In the genomic region with DNA sequence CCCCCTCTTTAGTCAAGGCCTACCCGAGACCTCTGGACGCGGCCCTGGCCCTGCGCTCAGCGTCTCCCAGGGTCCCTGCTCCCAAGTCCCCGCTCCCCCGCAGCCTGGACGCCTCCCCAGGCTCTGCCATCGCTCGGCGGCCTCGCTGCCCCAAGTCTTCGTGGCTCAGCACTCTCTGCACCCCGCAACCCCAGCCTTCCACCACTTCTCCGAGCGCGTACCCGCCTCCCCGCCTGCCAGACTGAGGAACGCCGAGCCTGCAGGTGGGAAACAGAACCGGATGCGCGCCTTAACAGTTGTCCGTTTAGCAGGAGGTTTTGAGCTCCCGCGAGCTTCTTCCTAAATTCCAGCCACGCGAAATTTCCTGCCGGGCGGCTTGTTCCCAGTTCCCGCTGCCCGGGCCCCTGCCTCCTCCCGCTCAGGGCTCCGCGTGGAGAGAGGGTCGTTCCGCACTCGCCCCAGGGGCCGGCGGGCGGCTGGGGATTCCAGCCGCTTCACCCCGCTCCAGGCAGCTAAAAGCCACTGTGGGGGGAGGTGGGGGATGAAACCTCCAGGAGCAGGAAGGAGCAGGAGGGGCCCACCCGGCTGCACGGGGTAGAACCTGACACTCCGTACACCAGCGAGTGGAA, we compare ENCODE assay signal across 12 cellular contexts.
DNase-seq lines count a peak whose midpoint lies in the region; ATAC-seq, FAIRE-seq and TF ChIP-seq lines count a peak whose summit lies in the region.
"Had no signal": no experiment of that assay in that cellular context is flagged by ENCODE, and none has a peak within 500 bp of the region (broad histone marks: within the 10 kb centered on the region; RNA-seq: fewer than 3 reads in every experiment).

No MANE protein-coding gene starts in this region.

- H3K27ac Mint-ChIP-seq in GM23338 = no peak overlapping the region
- H3K27ac Mint-ChIP-seq: T-helper 1 cell treated with Interleukin-12 subunit alpha and Interleukin-12 subunit beta and Interleukin-4 antibody, amounts not matched to agents 30 μg/mL and 1 μg/mL, for 36 hours had no signal

- no peaks in the 10 kb centered on the region for H3F3A ChIP-seq in GM23338 (replicated peaks; ENCODE audit: low read depth)

- peak overlapping the region; percentile 69 for H3K4me3 Mint-ChIP-seq in GM23338
- H3K4me3 Mint-ChIP-seq: T-helper 1 cell treated with Interleukin-12 subunit alpha and Interleukin-12 subunit beta and Interleukin-4 antibody, amounts not matched to agents 30 μg/mL and 1 μg/mL, for 36 hours had no signal

- H3K4me1 Mint-ChIP-seq in GM23338 = peaks cover 13% of the 10 kb centered on the region

- no peaks in the 10 kb centered on the region for H3K36me3 Mint-ChIP-seq in GM23338 (ENCODE audit: low read depth)
- H3K36me3 Mint-ChIP-seq: activated naive CD4-positive, alpha-beta T cell treated with anti-CD3 and anti-CD28 coated beads, Interleukin-2, amount 50 U/mL, for 72 hours had no signal

- in situ Hi-C loops in gastrocnemius medialis (cut with MboI; ENCODE audit: low sequenced_read_pairs in 4 of 4) = loop anchor here in 2 of 4 donors (5.0 kb wide), 2 partner anchors 38 to 48 kb away; no protein-coding TSS in a partner anchor

- H3K9ac ChIP-seq in iPS-20b (ENCODE audit: low read depth, low read length) = no peak overlapping the region
- H3K9ac ChIP-seq in parathyroid adenoma = no peak overlapping the region

- H3K79me2 ChIP-seq in GM23338 (replicated peaks; ENCODE audit: insufficient read depth) = no peaks in the 10 kb centered on the region
- H3K79me2 ChIP-seq in parathyroid adenoma = no peaks in the 10 kb centered on the region

- no peaks in the 10 kb centered on the region for H3K9me2 ChIP-seq in GM23338 (ENCODE audit: insufficient read depth)

- H3K4me1 ChIP-seq in GM23338 (ENCODE audit: insufficient read depth) (peaks cover 4% of the 10 kb centered on the region; the same call in 1 of the 2 replicates), iPS-20b (ENCODE audit: insufficient read depth, low read length) (peaks cover 2% of the 10 kb centered on the region; the same call in 1 of the 2 replicates), parathyroid adenoma (peaks cover 6% of the 10 kb centered on the region), gastrocnemius medialis (no peaks in the 10 kb centered on the region)

- no peak for TF ChIP-seq CTCF in GM23338 (conservative IDR thresholded peaks at IDR 0.05; ENCODE audit: low read depth in 2 of 2)
- TF ChIP-seq CTCF in parathyroid adenoma (IDR thresholded peaks at IDR 0.05) = no peak
- no peak for TF ChIP-seq CTCF in gastrocnemius medialis (IDR thresholded peaks at IDR 0.05 in 4 of 5, conservative IDR thresholded peaks at IDR 0.05 in 1 of 5)

- H3K27me3 ChIP-seq in GM23338 (ENCODE audit: insufficient read depth) (peaks cover 44% of the 10 kb centered on the region), iPS-20b (ENCODE audit: insufficient read depth, low read length) (peaks cover 47% of the 10 kb centered on the region), parathyroid adenoma (ENCODE audit: control insufficient read depth, insufficient read depth, low read length) (no peaks in the 10 kb centered on the region), gastrocnemius medialis (peaks cover 0 to 6% (median 5%) of the 10 kb centered on the region in 3 donors)

- H3K4me2 ChIP-seq in GM23338 (peak overlapping the region; percentile 90), parathyroid adenoma (ENCODE audit: low read length) (no peak overlapping the region)
- H3K4me2 ChIP-seq: PC-9 had no signal

- no peak for FAIRE-seq in GM19239 (lab: Jason Lieb, UNC)
- FAIRE-seq: endometrium had no signal

- H3K9me3 ChIP-seq in iPS-20b (ENCODE audit: insufficient read depth, low read depth, low read length) (no peaks in the 10 kb centered on the region), parathyroid adenoma (ENCODE audit: control insufficient read depth, low read length) (no peaks in the 10 kb centered on the region), gastrocnemius medialis (no peaks in the 10 kb centered on the region)

- H3K4me3 ChIP-seq in GM23338 (peak overlapping the region; percentile 68), iPS-20b (ENCODE audit: low read length) (peak overlapping the region; percentile 63), parathyroid adenoma (ENCODE audit: low read depth, low read length) (no peak overlapping the region), gastrocnemius medialis (peak overlapping the region in 1 of 4 donors; percentile 9)
- H3K4me3 ChIP-seq: PC-9 had no signal

- peaks cover 29% of the 10 kb centered on the region for H3K27me3 Mint-ChIP-seq in GM23338 (ENCODE audit: insufficient read depth, low read depth, poor library complexity)

- H3K9me3 Mint-ChIP-seq in GM23338 = peaks cover 11% of the 10 kb centered on the region; the same call in 2 of the 3 replicates
- H3K9me3 Mint-ChIP-seq: activated naive CD4-positive, alpha-beta T cell treated with anti-CD3 and anti-CD28 coated beads, Interleukin-2, amount 50 U/mL, for 72 hours; T-helper 1 cell treated with Interleukin-12 subunit alpha and Interleukin-12 subunit beta and Interleukin-4 antibody, amounts not matched to agents 30 μg/mL and 1 μg/mL, for 36 hours had no signal

- intact Hi-C loops in gastrocnemius medialis (cut with DNase I; ENCODE audit: low total_unique reads) = no loop called here

- H3K36me3 ChIP-seq in GM23338 (ENCODE audit: insufficient read depth) = no peaks in the 10 kb centered on the region
- H3K36me3 ChIP-seq in iPS-20b (ENCODE audit: insufficient read depth, low read depth, low read length) = no peaks in the 10 kb centered on the region
- no peaks in the 10 kb centered on the region for H3K36me3 ChIP-seq in parathyroid adenoma (ENCODE audit: control insufficient read depth, insufficient read depth, low read length)
- no peaks in the 10 kb centered on the region for H3K36me3 ChIP-seq in gastrocnemius medialis

- H3K27ac ChIP-seq in GM23338 (ENCODE audit: low read depth) (no peak overlapping the region), iPS-20b (ENCODE audit: low read length) (no peak overlapping the region), parathyroid adenoma (no peak overlapping the region), gastrocnemius medialis (no peak overlapping the region)
- H3K27ac ChIP-seq: PC-9 had no signal

- DNase-seq in GM23338 (ENCODE audit: low spot score) (peak; percentile 80), astrocyte of the hippocampus (ENCODE audit: low read depth, low spot score) (peak; percentile 19), GM19239 (ENCODE audit: insufficient read length, low spot score) (no peak), gastrocnemius medialis (no peak), kidney tubule cell (ENCODE audit: low spot score) (no peak)
- DNase-seq: PC-9 had no signal

- H2AFZ ChIP-seq in GM23338 (peak overlapping the region; percentile 96), parathyroid adenoma (peak overlapping the region; percentile 67)
- H2AFZ ChIP-seq: PC-9 had no signal

- H4K20me1 ChIP-seq in GM23338 (replicated peaks; ENCODE audit: insufficient read depth) = no peaks in the 10 kb centered on the region

- ATAC-seq in GM23338 = peak; percentile 80
- ATAC-seq in HG03108 (IDR thresholded peaks at IDR 0.05; ENCODE audit: unreplicated experiment) = no peak
- ATAC-seq in gastrocnemius medialis = no peak

- TF ChIP-seq POLR2A in gastrocnemius medialis (IDR thresholded peaks at IDR 0.05) = no peak

TF ChIP-seq in GM23338, 12 proteins besides CTCF, POLR2A, EP300 and RAD21:
- TF ChIP-seq EZH2 (IDR thresholded peaks at IDR 0.05; ENCODE audit: low read depth, unreplicated experiment) = peak; percentile 24
- TF ChIP-seq ZNF331 (CRISPR knock-in tag; IDR thresholded peaks at IDR 0.05; ENCODE audit: low read depth) = no peak
- TF ChIP-seq, protein P1, sequence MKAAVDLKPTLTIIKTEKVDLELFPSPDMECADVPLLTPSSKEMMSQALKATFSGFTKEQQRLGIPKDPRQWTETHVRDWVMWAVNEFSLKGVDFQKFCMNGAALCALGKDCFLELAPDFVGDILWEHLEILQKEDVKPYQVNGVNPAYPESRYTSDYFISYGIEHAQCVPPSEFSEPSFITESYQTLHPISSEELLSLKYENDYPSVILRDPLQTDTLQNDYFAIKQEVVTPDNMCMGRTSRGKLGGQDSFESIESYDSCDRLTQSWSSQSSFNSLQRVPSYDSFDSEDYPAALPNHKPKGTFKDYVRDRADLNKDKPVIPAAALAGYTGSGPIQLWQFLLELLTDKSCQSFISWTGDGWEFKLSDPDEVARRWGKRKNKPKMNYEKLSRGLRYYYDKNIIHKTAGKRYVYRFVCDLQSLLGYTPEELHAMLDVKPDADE (IDR thresholded peaks at IDR 0.05) = no peak
- TF ChIP-seq JUNB (IDR thresholded peaks at IDR 0.05; ENCODE audit: unreplicated experiment) = no peak
- 0 out of 2 replicates have a peak, but pooled peaks have one; percentile 3 for TF ChIP-seq CREB1 (CRISPR knock-in tag; IDR thresholded peaks at IDR 0.05; ENCODE audit: low read depth)
- TF ChIP-seq NANOG (IDR thresholded peaks at IDR 0.05; ENCODE audit: borderline replicate concordance) = no peak

Comparison
In these comparisons a context has a peak if more than half of its experiments do, and no peak if none do; other contexts are left out.
1. DNase-seq: peak in GM23338 (single experiment) and astrocyte of the hippocampus (single experiment); none in GM19239 (single experiment), gastrocnemius medialis (0 of 2) and kidney tubule cell (single experiment).